In the genomic region with DNA sequence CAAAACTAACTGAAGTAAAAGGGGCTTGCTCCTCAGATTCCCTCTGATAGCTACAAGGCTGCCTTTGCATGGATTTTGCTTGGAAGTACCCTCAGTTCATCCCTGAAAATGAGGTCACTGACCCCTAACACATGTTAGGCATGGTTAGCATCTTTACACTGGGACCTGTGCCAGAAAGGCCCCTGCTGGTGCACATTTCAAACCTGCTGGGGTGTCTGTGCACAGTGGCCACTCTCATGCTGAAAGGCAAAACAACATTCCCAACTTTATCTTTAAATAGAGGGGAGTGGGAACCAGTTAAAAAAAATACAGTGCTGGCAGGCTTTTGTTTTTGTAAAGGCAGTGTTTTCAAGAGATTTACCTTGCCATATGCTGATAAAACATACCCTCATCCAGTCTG, we compare ENCODE assay signal across 27 cellular contexts.
DNase-seq lines count a peak whose midpoint lies in the region; ATAC-seq and TF ChIP-seq lines count a peak whose summit lies in the region.
"Had no signal": no experiment of that assay in that cellular context is flagged by ENCODE, and none has a peak within 500 bp of the region (broad histone marks: within the 10 kb centered on the region; RNA-seq: fewer than 3 reads in every experiment).

No MANE protein-coding gene starts in this region.

- H2BK12ac ChIP-seq in H9 (ENCODE audit: insufficient read length, low read depth, low read length), result no peak overlapping the region

- no peaks in the 10 kb centered on the region for H3K9me3 ChIP-seq in H9 (ENCODE audit: control insufficient read depth, low read depth, low read length)
- H3K9me3 ChIP-seq in mucosa of descending colon, result no peaks in the 10 kb centered on the region
- H3K9me3 ChIP-seq: HAP-1, left lung, SJSA1, tibial artery had no signal

- no peak overlapping the region for H2BK5ac ChIP-seq in H9 (ENCODE audit: insufficient read length, low read length)

- no peaks in the 10 kb centered on the region for H3K23me2 ChIP-seq in H9 (ENCODE audit: insufficient read length, low read depth, low read length, poor library complexity, severe bottlenecking)

- no peak overlapping the region for H2BK120ac ChIP-seq in H9 (ENCODE audit: low read depth, low read length, poor library complexity, severe bottlenecking)

- H3K4me1 ChIP-seq in H9 (ENCODE audit: insufficient read depth, low read length) (no peaks in the 10 kb centered on the region), mucosa of descending colon (ENCODE audit: low read depth) (no peaks in the 10 kb centered on the region)
- H3K4me1 ChIP-seq: HAP-1, SJSA1 had no signal

- no peaks in the 10 kb centered on the region for H3K9me3 Mint-ChIP-seq in H9
- no peaks in the 10 kb centered on the region for H3K9me3 Mint-ChIP-seq in brain
- no peaks in the 10 kb centered on the region for H3K9me3 Mint-ChIP-seq in mesothelial cell of epicardium
- H3K9me3 Mint-ChIP-seq: central memory CD8-positive, alpha-beta T cell; IgD-negative memory B cell; stimulated activated naive CD8-positive, alpha-beta T cell treated with anti-CD3 and anti-CD28 coated beads, Interleukin-15, amount 100 ng/mL, for 72 hours; T-helper 1 cell treated with Interleukin-12 subunit alpha and Interleukin-12 subunit beta and Interleukin-4 antibody, amounts not matched to agents 30 μg/mL and 1 μg/mL, for 36 hours had no signal

- H3K4ac ChIP-seq in H9 (ENCODE audit: low read depth, low read length), result no peak overlapping the region

- H3K79me1 ChIP-seq in H9 (ENCODE audit: insufficient read depth, low read depth, low read length, poor library complexity, severe bottlenecking), result no peaks in the 10 kb centered on the region

- H3K27me3 Mint-ChIP-seq in H9 (ENCODE audit: low read depth) (no peaks in the 10 kb centered on the region), brain (no peaks in the 10 kb centered on the region), mesothelial cell of epicardium (ENCODE audit: low read depth) (no peaks in the 10 kb centered on the region)
- H3K27me3 Mint-ChIP-seq: activated CD4-positive, alpha-beta T cell treated with anti-CD3 and anti-CD28 coated beads for 36 hours; B cell; central memory CD8-positive, alpha-beta T cell; IgD-negative memory B cell; stimulated activated naive CD8-positive, alpha-beta T cell treated with anti-CD3 and anti-CD28 coated beads, Interleukin-15, amount 100 ng/mL, for 72 hours had no signal

- no peak overlapping the region for H3K23ac ChIP-seq in H9 (ENCODE audit: insufficient read length, low read depth, low read length)

- H3K18ac ChIP-seq in H9 (ENCODE audit: insufficient read length, low read depth, low read length), result no peak overlapping the region

- H2AFZ ChIP-seq in H9 (ENCODE audit: low read length), result no peak overlapping the region

- H3K14ac ChIP-seq in H9 (ENCODE audit: insufficient read depth, low read length), result 0 out of 2 replicates have a peak overlapping the region, but pooled peaks have one; percentile 44

- H4K8ac ChIP-seq in H9 (replicated peaks; ENCODE audit: insufficient read length, low read depth, low read length), result no peak overlapping the region

- H3K4me2 ChIP-seq in H9 (ENCODE audit: insufficient read depth, insufficient read length, low read length), result no peak overlapping the region

- no peaks in the 10 kb centered on the region for H4K20me1 ChIP-seq in H9 (ENCODE audit: control insufficient read depth, insufficient read depth, insufficient read length)

- H3K27ac Mint-ChIP-seq in H9, result peak overlapping the region in 1 of 3 experiments; percentile 58; a peak in 2 of 7 replicates
- peak overlapping the region in 3 of 5 experiments; percentile 8 to 79 (median 41) for H3K27ac Mint-ChIP-seq in brain
- H3K27ac Mint-ChIP-seq in mesothelial cell of epicardium, result peak overlapping the region; percentile 95
- H3K27ac Mint-ChIP-seq: activated CD4-positive, alpha-beta T cell treated with anti-CD3 and anti-CD28 coated beads for 36 hours; activated CD8-positive, alpha-beta T cell treated with anti-CD3 and anti-CD28 coated beads, Interleukin-2, amount 10 ng/mL, durations not matched to agents 7 days and 5 days; activated naive CD8-positive, alpha-beta T cell; B cell; natural killer cell; stimulated activated naive CD8-positive, alpha-beta T cell treated with anti-CD3 and anti-CD28 coated beads, Interleukin-15, amount 100 ng/mL, for 72 hours; T-helper 1 cell treated with Interleukin-12 subunit alpha and Interleukin-12 subunit beta and Interleukin-4 antibody, amounts not matched to agents 30 μg/mL and 1 μg/mL, for 36 hours had no signal

- DNase-seq in NCI-H748 (lab: John Stamatoyannopoulos, UW; ENCODE audit: unreplicated experiment) (peak; percentile 21), NCI-H748 treated with DMSO at 0.1 percent for 48 hours (lab: John Stamatoyannopoulos, UW) (no peak), H9 (no peak), mesothelial cell of epicardium (ENCODE audit: low spot score in 2 of 2, unreplicated experiment in 2 of 2) (no peak), mucosa of descending colon (no peak)
- DNase-seq: activated CD4-positive, alpha-beta T cell treated with anti-CD3 and anti-CD28 coated beads for 36 hours; activated CD8-positive, alpha-beta T cell treated with anti-CD3 and anti-CD28 coated beads, Interleukin-2, amount 10 ng/mL, durations not matched to agents 7 days and 5 days; activated effector memory CD4-positive, alpha-beta T cell treated with Interleukin-2 at 50 U/mL for 16 hours; activated T-cell treated with anti-CD3 and anti-CD28 coated beads for 4 hours; aorta; GDM1; left lung; natural killer cell; NCI-H1092 treated with DMSO at 0.1 percent for 48 hours; NCI-H1930; small intestine; stimulated activated naive CD8-positive, alpha-beta T cell treated with anti-CD3 and anti-CD28 coated beads, Interleukin-15, amount 100 ng/mL, for 72 hours; tibial artery had no signal

- no peak overlapping the region for H3K56ac ChIP-seq in H9 (ENCODE audit: insufficient read length, low read depth, low read length)

- H3K4me3 ChIP-seq in mucosa of descending colon, result no peak overlapping the region
- H3K4me3 ChIP-seq: HAP-1, left lung, SJSA1, tibial artery had no signal

- no peaks in the 10 kb centered on the region for H3K36me3 Mint-ChIP-seq in H9 (ENCODE audit: insufficient read depth in 1 of 3, low read depth in 3 of 3)
- H3K36me3 Mint-ChIP-seq in brain, result no peaks in the 10 kb centered on the region
- H3K36me3 Mint-ChIP-seq in mesothelial cell of epicardium, result no peaks in the 10 kb centered on the region
- H3K36me3 Mint-ChIP-seq: activated naive CD8-positive, alpha-beta T cell; IgD-negative memory B cell; natural killer cell had no signal

- no peak for ATAC-seq in GM18858 (IDR thresholded peaks at IDR 0.05; ENCODE audit: unreplicated experiment)
- no peak for ATAC-seq in mucosa of descending colon
- ATAC-seq: activated CD4-positive, alpha-beta T cell treated with anti-CD3 and anti-CD28 coated beads for 36 hours; activated CD8-positive, alpha-beta T cell treated with anti-CD3 and anti-CD28 coated beads, Interleukin-2, amount 10 ng/mL, durations not matched to agents 7 days and 5 days; natural killer cell; stimulated activated naive CD8-positive, alpha-beta T cell treated with anti-CD3 and anti-CD28 coated beads, Interleukin-15, amount 100 ng/mL, for 72 hours had no signal

- TF ChIP-seq CTCF in H9 (conservative IDR thresholded peaks at IDR 0.05) (no peak), brain (conservative IDR thresholded peaks at IDR 0.05) (no peak), mesothelial cell of epicardium (IDR thresholded peaks at IDR 0.05; ENCODE audit: unreplicated experiment) (no peak), mucosa of descending colon (IDR thresholded peaks at IDR 0.05) (no peak)

- H3K4me1 Mint-ChIP-seq in H9 (peaks cover 7 to 15% of the 10 kb centered on the region in 2 experiments), brain (peaks cover 87% of the 10 kb centered on the region), mesothelial cell of epicardium (peaks cover 80% of the 10 kb centered on the region)
- H3K4me1 Mint-ChIP-seq: natural killer cell; stimulated activated naive CD8-positive, alpha-beta T cell treated with anti-CD3 and anti-CD28 coated beads, Interleukin-15, amount 100 ng/mL, for 72 hours had no signal

- H4K91ac ChIP-seq in H9 (ENCODE audit: insufficient read length, low read depth, low read length), result no peak overlapping the region

- H4K5ac ChIP-seq in H9 (ENCODE audit: insufficient read length, low read depth, low read length), result no peak overlapping the region

- no peak overlapping the region; the same call in 1 of the 2 replicates for H2BK15ac ChIP-seq in H9 (ENCODE audit: low read depth, low read length)

- H2AK5ac ChIP-seq in H9 (ENCODE audit: insufficient read length, low read length), result no peak overlapping the region

- H3K27me3 ChIP-seq in H9 (ENCODE audit: insufficient read depth, low read length), result no peaks in the 10 kb centered on the region
- H3K27me3 ChIP-seq: left lung, SJSA1, tibial artery had no signal

- no peak overlapping the region for H3K27ac ChIP-seq in H9 (ENCODE audit: insufficient read length, low read depth, low read length)
- H3K27ac ChIP-seq: left lung, SJSA1 had no signal

- intact Hi-C loops in mucosa of descending colon (cut with DNase I, micrococcal nuclease), result no loop called here

- no peak overlapping the region for H3K4me3 Mint-ChIP-seq in H9
- no peak overlapping the region for H3K4me3 Mint-ChIP-seq in brain
- H3K4me3 Mint-ChIP-seq in mesothelial cell of epicardium, result no peak overlapping the region
- H3K4me3 Mint-ChIP-seq: activated CD4-positive, alpha-beta T cell treated with anti-CD3 and anti-CD28 coated beads for 36 hours; activated CD8-positive, alpha-beta T cell treated with anti-CD3 and anti-CD28 coated beads, Interleukin-2, amount 10 ng/mL, durations not matched to agents 7 days and 5 days; activated naive CD8-positive, alpha-beta T cell; B cell; central memory CD8-positive, alpha-beta T cell; IgD-negative memory B cell; natural killer cell; stimulated activated naive CD8-positive, alpha-beta T cell treated with anti-CD3 and anti-CD28 coated beads, Interleukin-15, amount 100 ng/mL, for 72 hours; T-helper 1 cell treated with Interleukin-12 subunit alpha and Interleukin-12 subunit beta and Interleukin-4 antibody, amounts not matched to agents 30 μg/mL and 1 μg/mL, for 36 hours had no signal

- no peak overlapping the region for H3K9ac ChIP-seq in H9 (ENCODE audit: extremely low read depth, insufficient read length, low read length)

- H3K79me2 ChIP-seq in H9 (ENCODE audit: insufficient read depth, low read length), result no peaks in the 10 kb centered on the region

- H3K36me3 ChIP-seq in mucosa of descending colon (ENCODE audit: low read depth), result no peaks in the 10 kb centered on the region
- H3K36me3 ChIP-seq: HAP-1, left lung, SJSA1, tibial artery had no signal

- H2BK20ac ChIP-seq in H9 (ENCODE audit: low read depth, low read length, poor library complexity, severe bottlenecking), result no peak overlapping the region

- no peak overlapping the region for H3T11ph ChIP-seq in H9 (ENCODE audit: low read length)
